Comparison of ENCODE assay signal across 1 cellular context in genomic region chr1:230978491-230979388, GRCh38.
A peak's percentile ranks its signal among the peaks of the same experiment; 100 is the strongest.
TF ChIP-seq lines count a peak whose summit lies in the region.

TSS of gene ARV1 (plus strand) at chr1:230979094. CDS start at chr1:230979106, 12 bp downstream.
A gene with protein sequence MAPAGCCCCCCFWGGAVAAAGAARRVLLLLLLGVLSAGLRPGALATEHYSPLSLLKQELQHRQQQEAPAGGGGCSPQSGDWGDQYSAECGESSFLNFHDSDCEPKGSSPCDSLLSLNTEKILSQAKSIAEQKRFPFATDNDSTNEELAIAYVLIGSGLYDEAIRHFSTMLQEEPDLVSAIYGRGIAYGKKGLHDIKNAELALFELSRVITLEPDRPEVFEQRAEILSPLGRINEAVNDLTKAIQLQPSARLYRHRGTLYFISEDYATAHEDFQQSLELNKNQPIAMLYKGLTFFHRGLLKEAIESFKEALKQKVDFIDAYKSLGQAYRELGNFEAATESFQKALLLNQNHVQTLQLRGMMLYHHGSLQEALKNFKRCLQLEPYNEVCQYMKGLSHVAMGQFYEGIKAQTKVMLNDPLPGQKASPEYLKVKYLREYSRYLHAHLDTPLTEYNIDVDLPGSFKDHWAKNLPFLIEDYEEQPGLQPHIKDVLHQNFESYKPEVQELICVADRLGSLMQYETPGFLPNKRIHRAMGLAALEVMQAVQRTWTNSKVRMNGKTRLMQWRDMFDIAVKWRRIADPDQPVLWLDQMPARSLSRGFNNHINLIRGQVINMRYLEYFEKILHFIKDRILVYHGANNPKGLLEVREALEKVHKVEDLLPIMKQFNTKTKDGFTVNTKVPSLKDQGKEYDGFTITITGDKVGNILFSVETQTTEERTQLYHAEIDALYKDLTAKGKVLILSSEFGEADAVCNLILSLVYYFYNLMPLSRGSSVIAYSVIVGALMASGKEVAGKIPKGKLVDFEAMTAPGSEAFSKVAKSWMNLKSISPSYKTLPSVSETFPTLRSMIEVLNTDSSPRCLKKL (minus strand): TSS chr1:230978861. CDS start chr1:230978830, 31 bp downstream.

TF ChIP-seq in K562, 482 proteins besides CTCF, POLR2A, EP300 and RAD21 (continued from another document and continues in another):
- TF ChIP-seq ZNF655 (CRISPR knock-in tag; IDR thresholded peaks at IDR 0.05) (no peak), MECOM (CRISPR knock-in tag; IDR thresholded peaks at IDR 0.05) (peak; percentile 75), HDAC2 (IDR thresholded peaks at IDR 0.05) (peak; percentile 94), ZNF511 (CRISPR knock-in tag; IDR thresholded peaks at IDR 0.05) (peak; percentile 62; the same call in 1 of the 2 replicates), MXI1 (IDR thresholded peaks at IDR 0.05; ENCODE audit: low read depth, low read length) (peak; percentile 13), MBD2 (IDR thresholded peaks at IDR 0.05; ENCODE audit: borderline replicate concordance, low read depth) (peak; percentile 93), CLOCK (CRISPR knock-in tag; IDR thresholded peaks at IDR 0.05; ENCODE audit: borderline replicate concordance) (no peak), MTA1 (IDR thresholded peaks at IDR 0.05; ENCODE audit: borderline replicate concordance) (0 out of 2 replicates have a peak, but pooled peaks have one; percentile 46), NR3C1 (CRISPR knock-in tag; IDR thresholded peaks at IDR 0.05) (no peak), TCF15 (CRISPR knock-in tag; IDR thresholded peaks at IDR 0.05) (no peak), SIRT6 (IDR thresholded peaks at IDR 0.05; ENCODE audit: low read depth, low read length) (no peak), KLF13 (tag; IDR thresholded peaks at IDR 0.05; ENCODE audit: borderline replicate concordance, low read depth) (peak; percentile 75; the same call in 1 of the 2 replicates), FIP1L1 (IDR thresholded peaks at IDR 0.05; ENCODE audit: low read depth, low read length, poor library complexity, severe bottlenecking) (peak; percentile 54), SMC3 (conservative IDR thresholded peaks at IDR 0.05; ENCODE audit: insufficient read depth, low read depth, low read length) (peak; percentile 32), E2F8 (IDR thresholded peaks at IDR 0.05; ENCODE audit: low read depth, partially characterized antibody) (peak; percentile 89), ATF3 (IDR thresholded peaks at IDR 0.05) (no peak; the same call in 1 of the 2 replicates), ATF3 (CRISPR knock-in tag; conservative IDR thresholded peaks at IDR 0.05) (no peak), ELF1 (tag; IDR thresholded peaks at IDR 0.05) (peak; percentile 99), NR2C1 (IDR thresholded peaks at IDR 0.05) (peak; percentile 79), NR2C1 (tag; IDR thresholded peaks at IDR 0.05) (peak; percentile 91), STAG1 (CRISPR knock-in tag; IDR thresholded peaks at IDR 0.05; ENCODE audit: borderline replicate concordance) (no peak; the same call in 1 of the 2 replicates), ZNF408 (CRISPR knock-in tag; IDR thresholded peaks at IDR 0.05; ENCODE audit: low read depth) (no peak), CREBBP (IDR thresholded peaks at IDR 0.05; ENCODE audit: low read depth, low read length) (no peak), CEBPG (CRISPR knock-in tag; IDR thresholded peaks at IDR 0.05) (peak; percentile 28; the same call in 1 of the 2 replicates), CEBPG (tag; conservative IDR thresholded peaks at IDR 0.05 in 1 of 2, IDR thresholded peaks at IDR 0.05 in 1 of 2) (no peak), SREBF1 (IDR thresholded peaks at IDR 0.05; ENCODE audit: borderline replicate concordance, low read depth, low read length) (0 out of 2 replicates have a peak, but pooled peaks have one; percentile 46), YBX1 (IDR thresholded peaks at IDR 0.05) (no peak), NRF1 (conservative IDR thresholded peaks at IDR 0.05 in 1 of 2, IDR thresholded peaks at IDR 0.05 in 1 of 2) (peak; percentile 97), HMBOX1 (IDR thresholded peaks at IDR 0.05) (no peak), TAF1 (IDR thresholded peaks at IDR 0.05; ENCODE audit: control insufficient read depth, extremely low read depth, insufficient read depth, low read length, severe bottlenecking) (peak; percentile 82), TAL1 (IDR thresholded peaks at IDR 0.05) (no peak), ARHGAP35 (IDR thresholded peaks at IDR 0.05; ENCODE audit: partially characterized antibody) (no peak), ZKSCAN8 (CRISPR knock-in tag; IDR thresholded peaks at IDR 0.05) (no peak), CHD1 (IDR thresholded peaks at IDR 0.05; ENCODE audit: low read length) (no peak), TEAD2 (tag; IDR thresholded peaks at IDR 0.05) (no peak), CREB3 (tag; conservative IDR thresholded peaks at IDR 0.05; ENCODE audit: low read depth) (no peak), SMAD1 (IDR thresholded peaks at IDR 0.05; ENCODE audit: low read depth, low read length, partially characterized antibody) (peak; percentile 54), EGR1 (conservative IDR thresholded peaks at IDR 0.05) (no peak; the same call in 1 of the 2 replicates)
- TF ChIP-seq, protein P1, sequence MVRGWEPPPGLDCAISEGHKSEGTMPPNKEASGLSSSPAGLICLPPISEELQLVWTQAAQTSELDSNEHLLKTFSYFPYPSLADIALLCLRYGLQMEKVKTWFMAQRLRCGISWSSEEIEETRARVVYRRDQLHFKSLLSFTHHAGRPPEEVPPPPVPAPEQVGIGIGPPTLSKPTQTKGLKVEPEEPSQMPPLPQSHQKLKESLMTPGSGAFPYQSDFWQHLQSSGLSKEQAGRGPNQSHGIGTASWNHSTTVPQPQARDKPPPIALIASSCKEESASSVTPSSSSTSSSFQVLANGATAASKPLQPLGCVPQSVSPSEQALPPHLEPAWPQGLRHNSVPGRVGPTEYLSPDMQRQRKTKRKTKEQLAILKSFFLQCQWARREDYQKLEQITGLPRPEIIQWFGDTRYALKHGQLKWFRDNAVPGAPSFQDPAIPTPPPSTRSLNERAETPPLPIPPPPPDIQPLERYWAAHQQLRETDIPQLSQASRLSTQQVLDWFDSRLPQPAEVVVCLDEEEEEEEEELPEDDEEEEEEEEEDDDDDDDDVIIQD (CRISPR knock-in tag; IDR thresholded peaks at IDR 0.05) = no peak
- TF ChIP-seq, protein P2, sequence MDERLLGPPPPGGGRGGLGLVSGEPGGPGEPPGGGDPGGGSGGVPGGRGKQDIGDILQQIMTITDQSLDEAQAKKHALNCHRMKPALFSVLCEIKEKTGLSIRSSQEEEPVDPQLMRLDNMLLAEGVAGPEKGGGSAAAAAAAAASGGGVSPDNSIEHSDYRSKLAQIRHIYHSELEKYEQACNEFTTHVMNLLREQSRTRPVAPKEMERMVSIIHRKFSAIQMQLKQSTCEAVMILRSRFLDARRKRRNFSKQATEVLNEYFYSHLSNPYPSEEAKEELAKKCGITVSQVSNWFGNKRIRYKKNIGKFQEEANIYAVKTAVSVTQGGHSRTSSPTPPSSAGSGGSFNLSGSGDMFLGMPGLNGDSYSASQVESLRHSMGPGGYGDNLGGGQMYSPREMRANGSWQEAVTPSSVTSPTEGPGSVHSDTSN (CRISPR knock-in tag; IDR thresholded peaks at IDR 0.05; ENCODE audit: low read depth) = no peak
- TF ChIP-seq, protein P2 (tag; conservative IDR thresholded peaks at IDR 0.05; ENCODE audit: low read depth) = 0 out of 2 replicates have a peak, but pooled peaks have one; percentile 25
- TF ChIP-seq, protein P3, sequence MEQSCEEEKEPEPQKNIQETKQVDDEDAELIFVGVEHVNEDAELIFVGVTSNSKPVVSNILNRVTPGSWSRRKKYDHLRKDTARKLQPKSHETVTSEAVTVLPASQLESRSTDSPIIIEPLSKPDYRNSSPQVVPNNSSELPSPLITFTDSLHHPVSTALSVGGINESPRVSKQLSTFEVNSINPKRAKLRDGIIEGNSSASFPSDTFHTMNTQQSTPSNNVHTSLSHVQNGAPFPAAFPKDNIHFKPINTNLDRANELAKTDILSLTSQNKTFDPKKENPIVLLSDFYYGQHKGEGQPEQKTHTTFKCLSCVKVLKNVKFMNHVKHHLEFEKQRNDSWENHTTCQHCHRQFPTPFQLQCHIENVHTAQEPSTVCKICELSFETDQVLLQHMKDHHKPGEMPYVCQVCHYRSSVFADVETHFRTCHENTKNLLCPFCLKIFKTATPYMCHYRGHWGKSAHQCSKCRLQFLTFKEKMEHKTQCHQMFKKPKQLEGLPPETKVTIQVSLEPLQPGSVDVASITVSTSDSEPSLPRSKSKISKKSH (CRISPR knock-in tag; IDR thresholded peaks at IDR 0.05) = no peak
